ENCODE assay signal across 9 cellular contexts in the genomic region with DNA sequence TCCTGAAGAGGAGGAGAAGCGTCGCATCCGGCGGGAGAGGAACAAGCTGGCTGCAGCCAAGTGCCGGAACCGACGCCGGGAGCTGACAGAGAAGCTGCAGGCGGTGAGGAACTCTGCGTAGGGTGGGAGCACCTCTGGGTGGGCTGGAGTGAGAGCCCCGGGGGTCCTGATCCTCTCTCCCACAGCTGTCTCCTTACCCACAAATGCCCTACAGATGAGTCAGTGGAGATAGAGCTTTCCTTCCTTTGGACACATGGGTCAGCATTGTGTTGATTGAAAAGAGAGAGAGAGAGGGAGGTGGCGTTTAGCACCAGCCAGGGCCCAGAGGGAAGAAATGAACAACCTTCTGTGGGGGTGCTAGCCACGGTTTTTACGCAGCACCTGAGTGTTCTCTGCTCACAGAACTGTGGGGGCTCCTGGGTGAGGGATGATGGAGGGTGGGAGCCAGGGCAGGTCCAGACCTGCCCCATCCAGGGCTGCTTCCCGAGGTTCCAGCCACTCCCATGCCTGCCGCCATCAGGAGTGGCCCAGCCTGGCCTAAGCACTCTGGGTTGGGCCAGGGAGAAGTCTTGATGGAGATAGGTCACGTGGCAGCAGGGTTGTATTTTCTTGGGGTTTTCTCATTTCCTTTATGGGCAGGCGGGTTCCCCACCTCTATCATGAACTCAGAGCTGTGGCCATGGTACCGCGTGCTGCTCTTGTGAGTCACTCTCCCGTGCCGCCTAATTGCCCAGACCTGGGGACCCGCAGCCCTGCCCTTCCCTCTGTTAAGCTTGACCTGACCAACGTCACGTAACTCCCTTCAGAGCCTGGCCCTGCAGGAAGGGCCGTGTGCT. TPM values are rescaled to one million over a fixed set of nuclear protein-coding genes. Genes with fewer than 3 reads are reported as not detected.
A peak's percentile ranks its signal among the peaks of the same experiment; 100 is the strongest.
DNase-seq lines count a peak whose midpoint lies in the region; ATAC-seq, FAIRE-seq and TF ChIP-seq lines count a peak whose summit lies in the region.
"Had no signal": no experiment of that assay in that cellular context is flagged by ENCODE, and none has a peak within 500 bp of the region (broad histone marks: within the 10 kb centered on the region; RNA-seq: fewer than 3 reads in every experiment).

No MANE protein-coding gene starts in this region.

- H3K36me3 Mint-ChIP-seq in activated CD8-positive, alpha-beta memory T cell treated with anti-CD3 and anti-CD28 coated beads, Interleukin-2, amount 10 ng/mL, durations not matched to agents 7 days and 5 days = peaks cover 79% of the 10 kb centered on the region

- H3K27me3 Mint-ChIP-seq in activated CD8-positive, alpha-beta memory T cell treated with anti-CD3 and anti-CD28 coated beads, Interleukin-2, amount 10 ng/mL, durations not matched to agents 7 days and 5 days = no peaks in the 10 kb centered on the region

- FAIRE-seq in HTR-8/SVneo (lab: Jason Lieb, UNC) = peak; percentile 99
- FAIRE-seq: islet of Langerhans had no signal

- peak overlapping the region; percentile 19 for H3K4me3 Mint-ChIP-seq in activated CD8-positive, alpha-beta memory T cell treated with anti-CD3 and anti-CD28 coated beads, Interleukin-2, amount 10 ng/mL, durations not matched to agents 7 days and 5 days

- CTCF ChIA-PET in activated CD8-positive, alpha-beta memory T cell treated with anti-CD3 and anti-CD28 coated beads, Interleukin-2, amount 10 ng/mL, durations not matched to agents 7 days and 5 days (lab: Charles Lee) = interaction anchor here (0.7 to 3.0 kb wide), 9 partner anchors 9 to 655 kb away, joined by 3 to 14 read pairs (median 4); a partner anchor contains a TSS

- no peaks in the 10 kb centered on the region for H3K9me3 Mint-ChIP-seq in activated CD8-positive, alpha-beta memory T cell treated with anti-CD3 and anti-CD28 coated beads, Interleukin-2, amount 10 ng/mL, durations not matched to agents 7 days and 5 days (ENCODE audit: low read depth)

- H3K4me3 ChIP-seq in fibroblast of villous mesenchyme (ENCODE audit: low read depth, low read length) = no peak overlapping the region

- no peak for TF ChIP-seq CTCF in fibroblast of villous mesenchyme (IDR thresholded peaks at IDR 0.05; ENCODE audit: insufficient read depth, low read depth, low read length)

- peak; percentile 93 for DNase-seq in HTR-8/SVneo (ENCODE audit: insufficient read length, low spot score)
- peak; percentile 94 for DNase-seq in activated CD8-positive, alpha-beta memory T cell treated with anti-CD3 and anti-CD28 coated beads, Interleukin-2, amount 10 ng/mL, durations not matched to agents 7 days and 5 days
- DNase-seq in fibroblast of villous mesenchyme (ENCODE audit: low read depth) = peak; percentile 75
- DNase-seq in stimulated activated CD4-positive, alpha-beta T cell treated with anti-CD3 and anti-CD28 coated beads, TNF-alpha, amount 100 ng/mL, for 1 hour (ENCODE audit: low read depth in 3 of 3, low spot score in 1 of 3) = peak in 2 of 3 donors; percentile 27 to 44
- DNase-seq in NCI-H345 (lab: John Stamatoyannopoulos, UW) = no peak
- no peak for DNase-seq in NAMALWA (ENCODE audit: low spot score)
- no peak for DNase-seq in NCI-H2171 (lab: John Stamatoyannopoulos, UW)
- no peak for DNase-seq in germinal center (ENCODE audit: low spot score)

- H3K4me1 Mint-ChIP-seq in activated CD8-positive, alpha-beta memory T cell treated with anti-CD3 and anti-CD28 coated beads, Interleukin-2, amount 10 ng/mL, durations not matched to agents 7 days and 5 days = peaks cover 77% of the 10 kb centered on the region

- peak overlapping the region; percentile 98 for H3K27ac Mint-ChIP-seq in activated CD8-positive, alpha-beta memory T cell treated with anti-CD3 and anti-CD28 coated beads, Interleukin-2, amount 10 ng/mL, durations not matched to agents 7 days and 5 days

- ATAC-seq in activated CD8-positive, alpha-beta memory T cell treated with anti-CD3 and anti-CD28 coated beads, Interleukin-2, amount 10 ng/mL, durations not matched to agents 7 days and 5 days = peak; percentile 74

RNA-seq across cellular contexts. Expression of a gene that starts 16.3 kb away (rescaled TPM):
- 10 to 100 TPM; 56.2 to 75.7 TPM for total RNA-seq in activated CD8-positive, alpha-beta memory T cell treated with anti-CD3 and anti-CD28 coated beads, Interleukin-2, amount 10 ng/mL, durations not matched to agents 7 days and 5 days
- total RNA-seq in fibroblast of villous mesenchyme = 42.5 and 81.6 TPM in 2 replicates

Comparison
In these comparisons a context has a peak if more than half of its experiments do, and no peak if none do; other contexts are left out.
1. DNase-seq: peak in HTR-8/SVneo (single experiment), activated CD8-positive, alpha-beta memory T cell treated with anti-CD3 and anti-CD28 coated beads, Interleukin-2, amount 10 ng/mL, durations not matched to agents 7 days and 5 days (single experiment), fibroblast of villous mesenchyme (single experiment) and stimulated activated CD4-positive, alpha-beta T cell treated with anti-CD3 and anti-CD28 coated beads, TNF-alpha, amount 100 ng/mL, for 1 hour (2 of 3); none in NCI-H345 (single experiment), NAMALWA (single experiment), NCI-H2171 (single experiment) and germinal center (single experiment).